ENCODE assay signal across 13 cellular contexts in the genomic region with DNA sequence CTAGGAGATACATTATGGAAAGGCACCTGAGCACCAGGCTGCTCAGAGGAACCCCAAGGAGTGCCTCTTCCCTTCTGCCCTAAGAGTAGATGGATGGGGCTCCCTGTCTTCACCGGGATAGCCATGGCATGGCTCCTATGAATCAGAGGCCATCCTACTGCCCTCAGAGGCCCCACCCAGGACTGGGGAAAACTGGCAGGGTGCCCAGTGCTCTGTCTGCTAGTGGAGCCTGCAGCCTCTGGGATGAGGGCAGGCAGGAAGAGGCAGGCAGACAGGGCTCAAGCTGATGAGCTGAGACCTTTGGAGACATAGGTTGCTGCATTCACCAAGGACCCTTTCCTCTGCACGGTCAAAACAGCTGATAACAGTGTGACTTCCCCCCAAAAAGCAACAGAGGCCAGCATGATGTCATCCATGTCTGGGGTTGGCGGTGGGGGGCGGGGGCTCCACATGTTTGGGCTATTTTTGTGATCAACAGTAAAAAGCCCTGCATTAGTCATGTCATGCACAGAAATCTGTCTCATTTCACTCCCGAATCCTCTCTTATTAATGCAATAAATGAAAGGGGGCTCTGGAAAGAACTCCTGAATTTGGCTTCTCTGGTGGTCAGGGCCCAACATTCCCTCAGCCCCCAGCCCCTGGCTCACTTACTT.
DNase-seq lines count a peak whose midpoint lies in the region; ATAC-seq, FAIRE-seq and TF ChIP-seq lines count a peak whose summit lies in the region.
"Had no signal": no experiment of that assay in that cellular context is flagged by ENCODE, and none has a peak within 500 bp of the region (broad histone marks: within the 10 kb centered on the region; RNA-seq: fewer than 3 reads in every experiment).

No MANE protein-coding gene starts in this region.

- H3K27me3 ChIP-seq in astrocyte (ENCODE audit: insufficient read depth, low read length): no peaks in the 10 kb centered on the region
- H3K27me3 ChIP-seq in hepatocyte: no peaks in the 10 kb centered on the region
- H3K27me3 ChIP-seq: testis had no signal

- WGBS in hepatocyte (ENCODE audit: low lambda C conversion rate, missing lambda C conversion rate): 59% methylated on average over 5 of the region's 5 CpGs

- H4K20me1 ChIP-seq in astrocyte (ENCODE audit: insufficient read depth, low read length): no peaks in the 10 kb centered on the region
- no peaks in the 10 kb centered on the region for H4K20me1 ChIP-seq in hepatocyte (ENCODE audit: insufficient read depth, poor library complexity, severe bottlenecking)

- peak; percentile 28 for DNase-seq in AG09309 (ENCODE audit: low read depth)
- DNase-seq in HK-2 (ENCODE audit: unreplicated experiment): peak; percentile 70
- peak; percentile 40 for DNase-seq in astrocyte (ENCODE audit: low read depth)
- DNase-seq in hepatocyte (ENCODE audit: low spot score): peak; percentile 60
- no peak for DNase-seq in NCI-H774 (lab: John Stamatoyannopoulos, UW)
- DNase-seq in activated naive CD4-positive, alpha-beta T cell treated with anti-CD3 and anti-CD28 coated beads, Interleukin-2, amount 50 U/mL, for 16 hours: no peak
- no peak for DNase-seq in inferior parietal cortex (ENCODE audit: extremely low spot score)
- DNase-seq in stimulated activated naive CD8-positive, alpha-beta T cell treated with anti-CD3 and anti-CD28 coated beads, Interleukin-15, amount 100 ng/mL, for 72 hours: no peak
- DNase-seq: activated CD4-positive, alpha-beta memory T cell treated with anti-CD3 and anti-CD28 coated beads for 36 hours; NCI-H1417 treated with DMSO at 0.1 percent for 48 hours; testis had no signal

- H3K27me3 Mint-ChIP-seq in astrocyte (ENCODE audit: low read depth, unreplicated experiment): peaks cover 14% of the 10 kb centered on the region
- no peaks in the 10 kb centered on the region for H3K27me3 Mint-ChIP-seq in stimulated activated naive CD8-positive, alpha-beta T cell treated with anti-CD3 and anti-CD28 coated beads, Interleukin-15, amount 100 ng/mL, for 72 hours
- H3K27me3 Mint-ChIP-seq: activated CD4-positive, alpha-beta memory T cell treated with anti-CD3 and anti-CD28 coated beads for 36 hours had no signal

- no peaks in the 10 kb centered on the region for H3K79me2 ChIP-seq in astrocyte (ENCODE audit: insufficient read depth, low read length)
- no peaks in the 10 kb centered on the region for H3K79me2 ChIP-seq in hepatocyte

- peaks cover 6% of the 10 kb centered on the region for H3K4me1 Mint-ChIP-seq in astrocyte (ENCODE audit: low read depth, unreplicated experiment)
- no peaks in the 10 kb centered on the region for H3K4me1 Mint-ChIP-seq in stimulated activated naive CD8-positive, alpha-beta T cell treated with anti-CD3 and anti-CD28 coated beads, Interleukin-15, amount 100 ng/mL, for 72 hours
- H3K4me1 Mint-ChIP-seq: CD4-positive, alpha-beta memory T cell had no signal

- no peak for TF ChIP-seq CTCF in AG09309 (IDR thresholded peaks at IDR 0.05; ENCODE audit: control insufficient read depth, insufficient read depth, low read depth, low read length, missing control alignments)
- no peak for TF ChIP-seq CTCF in astrocyte (IDR thresholded peaks at IDR 0.05; ENCODE audit: insufficient read depth, low read depth, low read length)
- no peak for TF ChIP-seq CTCF in hepatocyte (IDR thresholded peaks at IDR 0.05; ENCODE audit: poor library complexity)

- H3K27ac ChIP-seq in astrocyte (ENCODE audit: low read depth, low read length): no peak overlapping the region
- H3K27ac ChIP-seq in hepatocyte: no peak overlapping the region
- H3K27ac ChIP-seq: testis had no signal

- no peak for ATAC-seq in stimulated activated naive CD8-positive, alpha-beta T cell treated with anti-CD3 and anti-CD28 coated beads, Interleukin-15, amount 100 ng/mL, for 72 hours

- no peak overlapping the region for H3K4me3 Mint-ChIP-seq in astrocyte (ENCODE audit: unreplicated experiment)
- H3K4me3 Mint-ChIP-seq in stimulated activated naive CD8-positive, alpha-beta T cell treated with anti-CD3 and anti-CD28 coated beads, Interleukin-15, amount 100 ng/mL, for 72 hours: no peak overlapping the region
- H3K4me3 Mint-ChIP-seq: activated CD4-positive, alpha-beta memory T cell treated with anti-CD3 and anti-CD28 coated beads for 36 hours; CD4-positive, alpha-beta memory T cell had no signal

- FAIRE-seq in astrocyte (lab: Jason Lieb, UNC): peak; percentile 52
- FAIRE-seq: GM18507 had no signal

- H3K36me3 Mint-ChIP-seq in astrocyte (ENCODE audit: low read depth, unreplicated experiment): no peaks in the 10 kb centered on the region
- H3K36me3 Mint-ChIP-seq: activated CD4-positive, alpha-beta memory T cell treated with anti-CD3 and anti-CD28 coated beads for 36 hours; CD4-positive, alpha-beta memory T cell had no signal

- no peak overlapping the region for H3K4me3 ChIP-seq in AG09309 (ENCODE audit: control insufficient read depth, low read depth, low read length)
- H3K4me3 ChIP-seq in astrocyte (ENCODE audit: insufficient read depth, low read depth, low read length): peak overlapping the region; percentile 28
- H3K4me3 ChIP-seq in hepatocyte: no peak overlapping the region
- H3K4me3 ChIP-seq: testis had no signal

- no peak overlapping the region for H3K27ac Mint-ChIP-seq in astrocyte (ENCODE audit: unreplicated experiment)
- H3K27ac Mint-ChIP-seq in stimulated activated naive CD8-positive, alpha-beta T cell treated with anti-CD3 and anti-CD28 coated beads, Interleukin-15, amount 100 ng/mL, for 72 hours: no peak overlapping the region
- H3K27ac Mint-ChIP-seq: activated CD4-positive, alpha-beta memory T cell treated with anti-CD3 and anti-CD28 coated beads for 36 hours; CD4-positive, alpha-beta memory T cell had no signal

- H3K9me3 ChIP-seq in astrocyte (ENCODE audit: insufficient read depth, low read depth, low read length) (no peaks in the 10 kb centered on the region), hepatocyte (ENCODE audit: low read depth) (no peaks in the 10 kb centered on the region)
- H3K9me3 ChIP-seq: testis had no signal

- H3K9me3 Mint-ChIP-seq in astrocyte (ENCODE audit: unreplicated experiment): no peaks in the 10 kb centered on the region
- no peaks in the 10 kb centered on the region for H3K9me3 Mint-ChIP-seq in stimulated activated naive CD8-positive, alpha-beta T cell treated with anti-CD3 and anti-CD28 coated beads, Interleukin-15, amount 100 ng/mL, for 72 hours
- H3K9me3 Mint-ChIP-seq: activated CD4-positive, alpha-beta memory T cell treated with anti-CD3 and anti-CD28 coated beads for 36 hours; CD4-positive, alpha-beta memory T cell had no signal

- H2AFZ ChIP-seq in astrocyte (ENCODE audit: low read depth, low read length) (peak overlapping the region; percentile 18), hepatocyte (no peak overlapping the region)

- no peak overlapping the region for H3K9ac ChIP-seq in astrocyte (ENCODE audit: low read length)

- H3K4me2 ChIP-seq in astrocyte (ENCODE audit: low read length) (peak overlapping the region; percentile 67), hepatocyte (no peak overlapping the region)

- no peaks in the 10 kb centered on the region for H3K9me2 ChIP-seq in hepatocyte (replicated peaks; ENCODE audit: insufficient read depth)

- H3K4me1 ChIP-seq in astrocyte (ENCODE audit: insufficient read depth, low read length) (peaks cover 11% of the 10 kb centered on the region), hepatocyte (ENCODE audit: insufficient read depth) (no peaks in the 10 kb centered on the region)
- H3K4me1 ChIP-seq: testis had no signal

- H3K36me3 ChIP-seq in astrocyte (ENCODE audit: insufficient read depth, low read length): no peaks in the 10 kb centered on the region
- no peaks in the 10 kb centered on the region for H3K36me3 ChIP-seq in hepatocyte (replicated peaks; ENCODE audit: insufficient read depth, low read depth)

Comparison
In these comparisons a context has a peak if more than half of its experiments do, and no peak if none do; other contexts are left out.
1. DNase-seq: peak in AG09309 (single experiment), HK-2 (single experiment), astrocyte (single experiment) and hepatocyte (single experiment); none in NCI-H774 (single experiment), activated naive CD4-positive, alpha-beta T cell treated with anti-CD3 and anti-CD28 coated beads, Interleukin-2, amount 50 U/mL, for 16 hours (single experiment), inferior parietal cortex (single experiment) and stimulated activated naive CD8-positive, alpha-beta T cell treated with anti-CD3 and anti-CD28 coated beads, Interleukin-15, amount 100 ng/mL, for 72 hours (0 of 2).